27 cellular contexts compared by ENCODE assay signal in genomic region chr20:63856111-63856511, GRCh38. TPM values are rescaled to one million over a fixed set of nuclear protein-coding genes. Genes with fewer than 3 reads are reported as not detected.
DNase-seq lines count a peak whose midpoint lies in the region; ATAC-seq and TF ChIP-seq lines count a peak whose summit lies in the region.
"Had no signal": no experiment of that assay in that cellular context is flagged by ENCODE, and none has a peak within 500 bp of the region (broad histone marks: within the 10 kb centered on the region; RNA-seq: fewer than 3 reads in every experiment).

No MANE protein-coding gene starts in this region.

- no peak for TF ChIP-seq CTCF in cardiac muscle cell (IDR thresholded peaks at IDR 0.05; ENCODE audit: low read depth, low read length)
- TF ChIP-seq CTCF in gastrocnemius medialis (IDR thresholded peaks at IDR 0.05 in 4 of 5, conservative IDR thresholded peaks at IDR 0.05 in 1 of 5), result no peak
- TF ChIP-seq CTCF in hepatocyte (IDR thresholded peaks at IDR 0.05; ENCODE audit: poor library complexity), result no peak
- no peak for TF ChIP-seq CTCF in OCI-LY7 (conservative IDR thresholded peaks at IDR 0.05; ENCODE audit: low read length)

- H3K4me2 ChIP-seq in hepatocyte, result no peak overlapping the region
- no peak overlapping the region for H3K4me2 ChIP-seq in OCI-LY7 (ENCODE audit: low read length)
- H3K4me2 ChIP-seq: smooth muscle cell had no signal

- CTCF ChIA-PET in OCI-LY7 (lab: Charles Lee; ENCODE audit: unreplicated experiment), result no interaction called here

- H3K4me1 ChIP-seq in cardiac muscle cell (ENCODE audit: low read depth) (peaks cover 52% of the 10 kb centered on the region), NT2/D1 (ENCODE audit: insufficient read depth, insufficient read length) (peaks cover 50% of the 10 kb centered on the region), gastrocnemius medialis (peaks cover 33 to 48% of the 10 kb centered on the region in 2 donors), hepatocyte (ENCODE audit: insufficient read depth) (peaks cover 36% of the 10 kb centered on the region), OCI-LY7 (ENCODE audit: insufficient read depth, low read length, poor library complexity, severe bottlenecking) (peaks cover 13% of the 10 kb centered on the region)

- no peak overlapping the region for H3K4me3 ChIP-seq in cardiac muscle cell
- no peak overlapping the region for H3K4me3 ChIP-seq in NT2/D1 (ENCODE audit: insufficient read length, low read depth)
- H3K4me3 ChIP-seq in gastrocnemius medialis, result no peak overlapping the region
- no peak overlapping the region for H3K4me3 ChIP-seq in hepatocyte
- no peak overlapping the region for H3K4me3 ChIP-seq in OCI-LY7 (ENCODE audit: low read depth, low read length, poor library complexity, severe bottlenecking)
- H3K4me3 ChIP-seq: smooth muscle cell had no signal

- H3K79me2 ChIP-seq in hepatocyte (no peaks in the 10 kb centered on the region), OCI-LY7 (ENCODE audit: insufficient read depth, low read depth, low read length) (no peaks in the 10 kb centered on the region)

- H4K20me1 ChIP-seq in hepatocyte (ENCODE audit: insufficient read depth, poor library complexity, severe bottlenecking), result no peaks in the 10 kb centered on the region
- H4K20me1 ChIP-seq in OCI-LY7 (ENCODE audit: insufficient read depth, low read length), result no peaks in the 10 kb centered on the region

- peak overlapping the region; percentile 82 for H3K9ac ChIP-seq in NT2/D1 (ENCODE audit: insufficient read length, low read depth)

- no peaks in the 10 kb centered on the region for H3K9me2 ChIP-seq in hepatocyte (replicated peaks; ENCODE audit: insufficient read depth)
- no peaks in the 10 kb centered on the region for H3K9me2 ChIP-seq in OCI-LY7 (ENCODE audit: insufficient read depth, low read length)

- WGBS in hepatocyte (ENCODE audit: low lambda C conversion rate, missing lambda C conversion rate), result 48% methylated on average over 22 of the region's 22 CpGs

- ATAC-seq in Right ventricle myocardium superior (ENCODE audit: poor library complexity), result no peak
- ATAC-seq in gastrocnemius medialis, result no peak
- ATAC-seq in HG03565 (IDR thresholded peaks at IDR 0.05; ENCODE audit: unreplicated experiment), result no peak

- TF ChIP-seq POLR2A in gastrocnemius medialis (IDR thresholded peaks at IDR 0.05), result no peak

- DNase-seq in cardiac muscle cell (ENCODE audit: low read depth in 1 of 2, low spot score in 1 of 2), result no peak
- DNase-seq in Right ventricle myocardium superior, result no peak
- DNase-seq in NT2/D1 (ENCODE audit: low read depth, low spot score), result no peak
- DNase-seq in iPS-NIHi7 (ENCODE audit: extremely low spot score), result peak; percentile 48
- no peak for DNase-seq in gastrocnemius medialis
- no peak for DNase-seq in hepatocyte (ENCODE audit: low spot score)
- no peak for DNase-seq in OCI-LY7 (ENCODE audit: low spot score)
- DNase-seq: 8988T; activated CD4-positive, alpha-beta T cell treated with anti-CD3 and anti-CD28 coated beads, Interleukin-2, amount 10 ng/mL, durations not matched to agents 24 days and 14 days; activated CD8-positive, alpha-beta memory T cell treated with anti-CD3 and anti-CD28 coated beads, Interleukin-2, amount 50 U/mL, for 4 hours; activated effector memory CD4-positive, alpha-beta T cell treated with Interleukin-2 at 50 U/mL for 16 hours; brain microvascular endothelial cell; cortex of kidney; head of caudate nucleus; KBM-7; NCI-H146; NCI-H2171 treated with DMSO at 0.1 percent for 48 hours; NCI-H526 treated with DMSO at 0.1 percent for 48 hours; SIG-M5; stimulated activated CD4-positive, alpha-beta T cell treated with anti-CD3 and anti-CD28 coated beads, Interleukin-4, amount 100 ng/mL, for 24 hours; T-helper 1 cell had no signal

- H2AFZ ChIP-seq in hepatocyte (no peak overlapping the region), OCI-LY7 (ENCODE audit: low read length) (no peak overlapping the region)

- H3K27ac ChIP-seq in cardiac muscle cell (peak overlapping the region; percentile 95), gastrocnemius medialis (peak overlapping the region in 3 of 4 donors; percentile 78 to 84 (median 78)), hepatocyte (no peak overlapping the region), OCI-LY7 (ENCODE audit: low read depth, low read length, poor library complexity, severe bottlenecking) (no peak overlapping the region)
- H3K27ac ChIP-seq: brain microvascular endothelial cell, HL-60 had no signal

- H3K9me3 ChIP-seq in cardiac muscle cell (ENCODE audit: low read depth) (no peaks in the 10 kb centered on the region), NT2/D1 (ENCODE audit: insufficient read depth, low read length) (no peaks in the 10 kb centered on the region), gastrocnemius medialis (no peaks in the 10 kb centered on the region), hepatocyte (ENCODE audit: low read depth) (no peaks in the 10 kb centered on the region), OCI-LY7 (ENCODE audit: low read length) (no peaks in the 10 kb centered on the region)
- H3K9me3 ChIP-seq: upper lobe of left lung had no signal

- H3K36me3 ChIP-seq in cardiac muscle cell (no peaks in the 10 kb centered on the region), NT2/D1 (ENCODE audit: insufficient read depth, insufficient read length, low read length) (peaks cover 16% of the 10 kb centered on the region), gastrocnemius medialis (no peaks in the 10 kb centered on the region), hepatocyte (replicated peaks; ENCODE audit: insufficient read depth, low read depth) (no peaks in the 10 kb centered on the region), OCI-LY7 (ENCODE audit: insufficient read depth, low read length) (peaks cover 1% of the 10 kb centered on the region; the same call in 1 of the 2 replicates)
- H3K36me3 ChIP-seq: brain microvascular endothelial cell had no signal

- intact Hi-C loops in Right ventricle myocardium superior (cut with DNase I) (no loop called here), gastrocnemius medialis (cut with DNase I; ENCODE audit: low total_unique reads) (no loop called here), OCI-LY7 (cut with micrococcal nuclease; ENCODE audit: unreplicated experiment) (no loop called here)

- H3K27me3 ChIP-seq in cardiac muscle cell (no peaks in the 10 kb centered on the region), NT2/D1 (ENCODE audit: insufficient read depth, insufficient read length) (no peaks in the 10 kb centered on the region), gastrocnemius medialis (peaks cover 9 to 37% (median 33%) of the 10 kb centered on the region in 3 donors), hepatocyte (peaks cover 23% of the 10 kb centered on the region)
- H3K27me3 ChIP-seq: brain microvascular endothelial cell had no signal

- BruUV-seq in OCI-LY7 (replicated peaks; lab: Mats Ljungman, UMichigan), result no TSS peak

- in situ Hi-C loops in gastrocnemius medialis (cut with MboI; ENCODE audit: low sequenced_read_pairs in 4 of 4), result no loop called here

- POLR2A ChIA-PET in OCI-LY7 (lab: Charles Lee), result interaction anchor here (0.6 kb wide), 2 partner anchors 134 to 151 kb away, joined by 3 read pairs; no protein-coding TSS in a partner anchor

RNA-seq across cellular contexts. Expression of gene ABHD16B, which starts 5.2 kb away (rescaled TPM):
- not detected in 2 replicates for total RNA-seq in cardiac muscle cell
- polyA plus RNA-seq in cardiac muscle cell, result 3.4 and 4.6 TPM in 2 replicates
- total RNA-seq in Right ventricle myocardium superior, result not detected
- total RNA-seq in gastrocnemius medialis, result not detected
- total RNA-seq in hepatocyte, result not detected in 2 replicates
- 0.68 and 0.95 TPM in 2 replicates for polyA plus RNA-seq in hepatocyte
- total RNA-seq in OCI-LY7 (2014; rRNA removed; shearing (Covaris generic)), result not detected in 2 replicates
- total RNA-seq in OCI-LY7 (2022), result 0.29 TPM in 1 of 2 replicates, not detected in the other
- total RNA-seq: kidney, mesothelial cell of epicardium, smooth muscle cell had no signal

RNA-seq across cellular contexts. Expression of gene TPD52L2, which starts 9.0 kb away (rescaled TPM):
- total RNA-seq in cardiac muscle cell (103 and 105 TPM in 2 replicates), Right ventricle myocardium superior (69.0 TPM), gastrocnemius medialis (10 to 100 TPM; 57.7 to 92.4 (median 59.8) TPM), hepatocyte (83.2 and 86.2 TPM in 2 replicates), OCI-LY7 (2022) (47.0 and 51.0 TPM in 2 replicates)
- polyA plus RNA-seq in cardiac muscle cell (114 and 121 TPM in 2 replicates), hepatocyte (93.8 and 98.1 TPM in 2 replicates)
- total RNA-seq in OCI-LY7 (2014; rRNA removed; shearing (Covaris generic)), result 27.2 and 28.6 TPM in 2 replicates

RNA-seq across cellular contexts. Expression of gene ZBTB46, which starts 25.0 kb away (rescaled TPM):
- 43.1 and 53.4 TPM in 2 replicates for total RNA-seq in cardiac muscle cell
- 24.1 and 24.5 TPM in 2 replicates for polyA plus RNA-seq in cardiac muscle cell
- 13.5 TPM for total RNA-seq in Right ventricle myocardium superior
- 1 to 10 TPM; 4.3 to 7.1 (median 5.6) TPM for total RNA-seq in gastrocnemius medialis
- total RNA-seq in hepatocyte, result 4.0 and 5.2 TPM in 2 replicates
- polyA plus RNA-seq in hepatocyte, result 2.0 and 3.2 TPM in 2 replicates
- 0.57 and 1.3 TPM in 2 replicates for total RNA-seq in OCI-LY7 (2014; rRNA removed; shearing (Covaris generic))
- 0.67 and 1.1 TPM in 2 replicates for total RNA-seq in OCI-LY7 (2022)

RNA-seq across cellular contexts. Expression of gene DNAJC5, which starts 38.8 kb away (rescaled TPM):
- total RNA-seq in cardiac muscle cell (37.7 and 45.4 TPM in 2 replicates), Right ventricle myocardium superior (42.3 TPM), gastrocnemius medialis (10 to 100 TPM; 18.5 to 26.4 (median 22.5) TPM), hepatocyte (34.0 and 39.6 TPM in 2 replicates), OCI-LY7 (2022) (24.1 and 27.5 TPM in 2 replicates)
- polyA plus RNA-seq in cardiac muscle cell (9.4 and 10.2 TPM in 2 replicates), hepatocyte (6.6 and 10.2 TPM in 2 replicates)
- 23.5 and 27.7 TPM in 2 replicates for total RNA-seq in OCI-LY7 (2014; rRNA removed; shearing (Covaris generic))

Comparison
In these comparisons a context has a peak if more than half of its experiments do, and no peak if none do; other contexts are left out.
1. H3K27ac ChIP-seq: peak in cardiac muscle cell (single experiment) and gastrocnemius medialis (3 of 4); none in hepatocyte (single experiment) and OCI-LY7 (single experiment).